24 cellular contexts compared by ENCODE assay signal in the genomic region with DNA sequence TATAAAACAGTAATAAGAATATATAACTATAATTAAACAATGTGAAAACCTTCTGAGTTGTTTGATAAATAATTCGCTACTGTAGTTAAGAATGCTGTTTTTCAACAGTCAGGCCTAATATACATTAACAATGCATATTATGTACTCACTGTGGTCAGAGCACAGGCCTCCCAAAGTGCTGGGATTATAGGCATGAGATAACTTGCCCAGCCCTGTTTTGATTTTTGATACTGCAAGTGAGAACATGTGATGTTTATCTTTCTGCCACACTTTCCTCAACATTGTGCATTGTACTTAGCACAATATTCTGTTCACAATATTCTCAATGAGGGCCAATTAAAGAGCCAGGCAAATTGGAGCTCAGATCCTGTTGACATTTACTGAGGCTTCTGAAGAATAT.
"Had no signal": no experiment of that assay in that cellular context is flagged by ENCODE, and none has a peak within 500 bp of the region (broad histone marks: within the 10 kb centered on the region; RNA-seq: fewer than 3 reads in every experiment).

No MANE protein-coding gene starts in this region.

- H3K9me3 Mint-ChIP-seq: activated naive CD8-positive, alpha-beta T cell treated with anti-CD3 and anti-CD28 coated beads, Interleukin-2, amount 10 ng/mL, durations not matched to agents 7 days and 5 days; type B pancreatic cell had no signal

- H3K27me3 ChIP-seq: sigmoid colon, testis, vagina had no signal

- DNase-seq: activated B cell treated with CpG ODN at 0.5 μM for 24 hours; activated CD4-positive, alpha-beta T cell treated with anti-CD3 and anti-CD28 coated beads for 36 hours; activated CD4-positive, alpha-beta T cell treated with anti-CD3 and anti-CD28 coated beads, Interleukin-2, amount 50 U/mL, for 4 hours; activated CD8-positive, alpha-beta memory T cell treated with anti-CD3 and anti-CD28 coated beads, Interleukin-2, amount 50 U/mL, for 48 hours; activated naive CD4-positive, alpha-beta T cell treated with anti-CD3 and anti-CD28 coated beads for 36 hours; activated naive CD8-positive, alpha-beta T cell treated with anti-CD3 and anti-CD28 coated beads, Interleukin-2, amount 10 ng/mL, durations not matched to agents 7 days and 5 days; activated T-cell treated with anti-CD3 and anti-CD28 coated beads, Interleukin-2, amount 50 U/mL, for 4 hours; amniotic stem cell; cerebellar nuclear complex; erythroblast; foreskin fibroblast; lower lobe of right lung; naive thymus-derived CD4-positive, alpha-beta T cell; retina; sigmoid colon; stimulated activated CD4-positive, alpha-beta T cell treated with anti-CD3 and anti-CD28 coated beads, Interleukin-4, amount 100 ng/mL, for 1 hour; stimulated activated naive CD4-positive, alpha-beta T cell; testis had no signal

- H3K4me3 ChIP-seq: coronary artery, lower lobe of right lung, sigmoid colon, testis, vagina had no signal

- H3K27ac ChIP-seq: coronary artery, lower lobe of right lung, testis, vagina had no signal

- H3K36me3 ChIP-seq: lower lobe of right lung, sigmoid colon, vagina had no signal

- ATAC-seq: activated CD4-positive, alpha-beta T cell treated with anti-CD3 and anti-CD28 coated beads for 36 hours; activated T-cell treated with anti-CD3 and anti-CD28 coated beads, Interleukin-2, amount 50 U/mL, for 4 hours; left lobe of liver; lower lobe of right lung; naive thymus-derived CD4-positive, alpha-beta T cell had no signal

- H3K36me3 Mint-ChIP-seq: activated naive CD8-positive, alpha-beta T cell treated with anti-CD3 and anti-CD28 coated beads, Interleukin-2, amount 10 ng/mL, durations not matched to agents 7 days and 5 days; naive thymus-derived CD4-positive, alpha-beta T cell; type B pancreatic cell had no signal

- FAIRE-seq: TTC549 had no signal

- H3K27ac Mint-ChIP-seq: activated B cell treated with CpG ODN at 0.5 μM for 24 hours; activated CD4-positive, alpha-beta T cell treated with anti-CD3 and anti-CD28 coated beads for 36 hours; activated naive CD4-positive, alpha-beta T cell treated with anti-CD3 and anti-CD28 coated beads for 36 hours; activated naive CD8-positive, alpha-beta T cell treated with anti-CD3 and anti-CD28 coated beads, Interleukin-2, amount 10 ng/mL, durations not matched to agents 7 days and 5 days; naive thymus-derived CD4-positive, alpha-beta T cell; type B pancreatic cell had no signal

- H3K9me3 ChIP-seq: lower lobe of right lung, sigmoid colon, testis, vagina had no signal

- H3K4me3 Mint-ChIP-seq: activated B cell treated with CpG ODN at 0.5 μM for 24 hours; activated CD4-positive, alpha-beta T cell treated with anti-CD3 and anti-CD28 coated beads for 36 hours; activated naive CD4-positive, alpha-beta T cell treated with anti-CD3 and anti-CD28 coated beads for 36 hours; activated naive CD8-positive, alpha-beta T cell treated with anti-CD3 and anti-CD28 coated beads, Interleukin-2, amount 10 ng/mL, durations not matched to agents 7 days and 5 days; activated T-cell treated with anti-CD3 and anti-CD28 coated beads, Interleukin-2, amount 50 U/mL, for 4 hours; naive thymus-derived CD4-positive, alpha-beta T cell; type B pancreatic cell had no signal

- H3K4me1 Mint-ChIP-seq: activated B cell treated with CpG ODN at 0.5 μM for 24 hours; activated CD4-positive, alpha-beta T cell treated with anti-CD3 and anti-CD28 coated beads for 36 hours; activated naive CD8-positive, alpha-beta T cell treated with anti-CD3 and anti-CD28 coated beads, Interleukin-2, amount 10 ng/mL, durations not matched to agents 7 days and 5 days; naive thymus-derived CD4-positive, alpha-beta T cell had no signal

- H3K4me1 ChIP-seq: lower lobe of right lung, testis had no signal

- H3K27me3 Mint-ChIP-seq: activated B cell treated with CpG ODN at 0.5 μM for 24 hours; activated CD4-positive, alpha-beta T cell treated with anti-CD3 and anti-CD28 coated beads for 36 hours; activated naive CD8-positive, alpha-beta T cell treated with anti-CD3 and anti-CD28 coated beads, Interleukin-2, amount 10 ng/mL, durations not matched to agents 7 days and 5 days; naive thymus-derived CD4-positive, alpha-beta T cell; progenitor cell of endocrine pancreas; type B pancreatic cell had no signal
